8 cellular contexts compared by ENCODE assay signal in the genomic region with DNA sequence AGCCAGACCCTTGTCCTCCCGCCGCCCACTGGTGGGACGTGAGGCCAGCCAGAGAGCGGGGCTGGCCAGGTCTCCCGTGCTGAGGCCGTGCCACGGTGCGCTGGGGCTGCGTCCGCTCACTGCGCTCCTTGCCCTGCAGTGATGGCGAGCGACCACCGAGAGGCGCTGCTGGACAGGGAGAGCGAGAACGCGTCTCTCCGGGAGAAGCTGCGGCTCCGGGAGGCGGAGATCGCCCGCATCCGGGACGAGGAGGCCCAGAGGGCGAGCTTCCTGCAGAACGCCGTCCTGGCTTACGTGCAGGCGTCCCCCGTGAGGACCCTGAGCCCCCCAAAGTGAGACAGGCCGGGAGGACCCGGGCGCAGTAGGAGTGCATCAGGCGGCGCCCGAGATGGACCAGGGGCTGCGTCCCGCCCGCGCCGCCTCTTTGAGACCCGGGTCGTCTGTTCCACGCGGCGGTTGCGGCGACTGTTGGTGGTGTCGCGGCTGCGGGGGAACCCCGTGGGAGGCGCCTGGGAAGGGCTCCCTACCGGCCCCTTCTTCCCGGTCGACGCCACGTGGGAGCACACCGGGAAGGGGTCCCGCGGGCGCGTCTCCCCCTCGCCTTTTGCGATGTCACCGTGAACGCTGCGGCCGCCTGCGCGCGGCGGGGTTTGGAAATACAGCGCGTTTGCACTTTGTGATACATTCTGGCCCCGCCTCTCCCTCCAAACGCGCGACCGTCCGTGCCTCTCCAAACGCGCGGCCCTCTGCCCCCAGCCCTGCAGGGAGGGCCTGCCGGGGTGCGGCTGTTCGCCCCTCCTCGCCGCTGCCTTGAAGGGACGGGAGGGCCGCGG. TPM values are rescaled to one million over a fixed set of nuclear protein-coding genes. Genes with fewer than 3 reads are reported as not detected.
DNase-seq lines count a peak whose midpoint lies in the region; FAIRE-seq and TF ChIP-seq lines count a peak whose summit lies in the region.

No MANE protein-coding gene starts in this region.

- DNase-seq in GM06990 (ENCODE audit: extremely low read depth, insufficient read length) (peak; percentile 80), HuH-7.5 (ENCODE audit: low spot score) (peak; percentile 92), RKO (ENCODE audit: low spot score) (peak; percentile 88), fibroblast of villous mesenchyme (ENCODE audit: low read depth) (peak; percentile 86), neural crest cell (ENCODE audit: low read depth, low spot score) (peak; percentile 90), urothelium cell line (ENCODE audit: low spot score) (no peak)
- peak; percentile 92 for DNase-seq in activated effector memory CD4-positive, alpha-beta T cell treated with anti-CD3 and anti-CD28 coated beads, Interleukin-2, amount 50 U/mL, for 16 hours
- DNase-seq in stimulated activated naive CD4-positive, alpha-beta T cell treated with Interleukin-2 at 50 U/mL for 16 hours (lab: John Stamatoyannopoulos, UW) = peak; percentile 66

- H3K36me3 Mint-ChIP-seq in neural crest cell (ENCODE audit: low read depth) = no peaks in the 10 kb centered on the region

- no peak for FAIRE-seq in urothelium cell line (lab: Jason Lieb, UNC)

- peaks cover 14% of the 10 kb centered on the region for H3K4me1 Mint-ChIP-seq in neural crest cell

- peak overlapping the region; percentile 87 for H3K4me3 Mint-ChIP-seq in neural crest cell

- H3K4me3 ChIP-seq in GM06990 (replicated peaks; ENCODE audit: low read depth, low read length) = peak overlapping the region; percentile 54
- H3K4me3 ChIP-seq in fibroblast of villous mesenchyme (ENCODE audit: low read depth, low read length) = peak overlapping the region; percentile 65

- no peaks in the 10 kb centered on the region for H3K27me3 ChIP-seq in GM06990 (replicated peaks; ENCODE audit: control insufficient read depth, insufficient read depth, low read length)

- peak; percentile 94 for TF ChIP-seq CTCF in GM06990 (IDR thresholded peaks at IDR 0.05; ENCODE audit: insufficient read depth, low read length, poor library complexity, severe bottlenecking)
- TF ChIP-seq CTCF in fibroblast of villous mesenchyme (IDR thresholded peaks at IDR 0.05; ENCODE audit: insufficient read depth, low read depth, low read length) = peak; percentile 50
- peak; percentile 92 for TF ChIP-seq CTCF in neural crest cell (conservative IDR thresholded peaks at IDR 0.05)

- H3K27ac Mint-ChIP-seq in neural crest cell (ENCODE audit: unreplicated experiment) = peak overlapping the region; percentile 27

- no peaks in the 10 kb centered on the region; the same call in none of the 2 replicates for H3K36me3 ChIP-seq in GM06990 (ENCODE audit: control insufficient read depth, insufficient read depth, low read length)

- H3K9me3 Mint-ChIP-seq in neural crest cell = no peaks in the 10 kb centered on the region

- H3K27me3 Mint-ChIP-seq in neural crest cell (ENCODE audit: low read depth) = peaks cover 3% of the 10 kb centered on the region

RNA-seq across cellular contexts. Expression of a gene that starts 0.8 kb away (rescaled TPM):
- total RNA-seq in fibroblast of villous mesenchyme = 6.4 and 9.1 TPM in 2 replicates
- 73.6 and 75.0 TPM in 2 replicates for total RNA-seq in neural crest cell

RNA-seq across cellular contexts. Expression of a gene that starts 6.8 kb away (rescaled TPM):
- 40.6 and 51.9 TPM in 2 replicates for total RNA-seq in fibroblast of villous mesenchyme
- total RNA-seq in neural crest cell = 198 and 199 TPM in 2 replicates

RNA-seq across cellular contexts. Expression of a gene that starts 7.6 kb away (rescaled TPM):
- 12.9 and 13.4 TPM in 2 replicates for total RNA-seq in fibroblast of villous mesenchyme
- 55.7 and 63.5 TPM in 2 replicates for total RNA-seq in neural crest cell

RNA-seq across cellular contexts. Expression of a gene that starts 8.0 kb away (rescaled TPM):
- total RNA-seq in fibroblast of villous mesenchyme (30.7 and 33.2 TPM in 2 replicates), neural crest cell (129 and 135 TPM in 2 replicates)

RNA-seq across cellular contexts. Expression of a gene that starts 20.9 kb away (rescaled TPM):
- total RNA-seq in fibroblast of villous mesenchyme = 39.6 and 47.5 TPM in 2 replicates
- 44.5 and 46.0 TPM in 2 replicates for total RNA-seq in neural crest cell
